ENCODE assay signal across 9 cellular contexts in the genomic region with DNA sequence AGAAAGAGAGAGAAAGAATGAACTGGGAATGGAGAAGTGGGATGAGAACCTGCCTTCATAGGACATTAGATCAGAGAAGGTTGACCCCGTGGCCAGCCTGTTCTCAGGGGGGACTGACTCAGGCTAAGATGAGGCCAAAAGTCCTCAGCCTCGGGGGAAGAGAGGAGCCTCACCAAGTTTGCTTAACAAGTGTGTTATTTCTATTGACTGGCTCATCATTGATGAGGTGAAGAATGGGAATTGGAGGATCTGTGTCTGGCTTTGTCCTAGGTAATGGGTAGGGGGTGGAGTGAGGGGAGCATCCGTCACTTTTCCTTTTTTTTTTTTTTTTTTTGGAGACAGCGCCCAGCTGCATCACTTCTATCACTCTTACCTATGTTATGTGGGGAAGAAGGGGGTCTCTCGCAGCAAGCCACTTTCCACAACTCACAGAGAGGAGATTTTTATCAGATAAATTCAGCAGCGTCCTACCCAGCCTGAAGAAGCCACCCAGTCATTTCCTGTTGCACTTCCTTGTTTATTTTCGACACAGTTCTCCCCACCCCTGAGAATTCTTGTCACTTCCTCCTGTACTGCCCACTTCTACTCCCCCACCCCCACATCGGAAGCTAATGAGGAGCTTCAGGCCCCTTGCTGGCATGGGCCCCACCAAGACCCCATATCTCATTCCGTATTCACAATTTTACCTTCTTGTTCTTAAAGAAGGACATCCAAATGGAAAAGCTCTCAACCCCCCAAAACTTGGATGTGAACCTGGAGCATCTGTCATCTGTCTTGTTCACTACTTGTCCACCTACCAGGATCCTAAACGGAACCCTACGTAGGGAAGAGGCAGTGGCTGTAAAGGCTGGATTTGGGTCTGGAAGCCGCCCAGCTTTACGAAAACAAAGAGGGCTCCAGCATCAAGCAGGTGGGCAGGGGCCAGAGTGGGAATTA. TPM values are rescaled to one million over a fixed set of nuclear protein-coding genes. Genes with fewer than 3 reads are reported as not detected.
DNase-seq lines count a peak whose midpoint lies in the region; ATAC-seq and TF ChIP-seq lines count a peak whose summit lies in the region.
"Had no signal": no experiment of that assay in that cellular context is flagged by ENCODE, and none has a peak within 500 bp of the region (broad histone marks: within the 10 kb centered on the region; RNA-seq: fewer than 3 reads in every experiment).

No MANE protein-coding gene starts in this region.

- DNase-seq in GM10248 (ENCODE audit: extremely low spot score) (peak; percentile 53), medulla oblongata (ENCODE audit: extremely low spot score) (peak; percentile 82), NCI-H1694 treated with DMSO at 0.1 percent for 48 hours (lab: John Stamatoyannopoulos, UW) (no peak)
- peak; percentile 67 for DNase-seq in Jurkat, Clone E6-1 (ENCODE audit: low read depth, low spot score)
- peak; percentile 37 for DNase-seq in activated effector memory CD4-positive, alpha-beta T cell treated with Interleukin-2 at 50 U/mL for 16 hours

- POLR2A ChIA-PET in GM10248 (lab: Yijun Ruan, JAX) = no interaction called here

- CTCF ChIA-PET in GM10248 (lab: Yijun Ruan, JAX) = interaction anchor here (1.1 to 16.3 kb wide), 4 partner anchors 8 to 31 kb away, joined by 3 to 132 read pairs (median 10); no protein-coding TSS in a partner anchor

- no peak for ATAC-seq in GM19023 (IDR thresholded peaks at IDR 0.05; ENCODE audit: unreplicated experiment)
- no peak for ATAC-seq in HG02571 (IDR thresholded peaks at IDR 0.05; ENCODE audit: unreplicated experiment)
- no peak for ATAC-seq in HG02973 (IDR thresholded peaks at IDR 0.05; ENCODE audit: unreplicated experiment)

- H3K4me3 ChIP-seq in Jurkat, Clone E6-1 (ENCODE audit: low read length) = no peak overlapping the region
- H3K4me3 ChIP-seq: cardiac muscle cell had no signal

- TF ChIP-seq CTCF in GM10248 (IDR thresholded peaks at IDR 0.05; ENCODE audit: control extremely low read depth, extremely low read depth, low read depth, missing control alignments) = no peak

RNA-seq across cellular contexts. Expression of gene RNASET2, which starts 2.8 kb away (rescaled TPM):
- polyA plus RNA-seq in Jurkat, Clone E6-1 (2012; ENCODE audit: insufficient read depth, insufficient read length) = 25.3 TPM

RNA-seq across cellular contexts. Expression of gene CEP43, which starts 40.0 kb away (rescaled TPM):
- 30.2 TPM for polyA plus RNA-seq in Jurkat, Clone E6-1 (2012; ENCODE audit: insufficient read depth, insufficient read length)
